Comparison of ENCODE assay signal across 8 cellular contexts in the genomic region with DNA sequence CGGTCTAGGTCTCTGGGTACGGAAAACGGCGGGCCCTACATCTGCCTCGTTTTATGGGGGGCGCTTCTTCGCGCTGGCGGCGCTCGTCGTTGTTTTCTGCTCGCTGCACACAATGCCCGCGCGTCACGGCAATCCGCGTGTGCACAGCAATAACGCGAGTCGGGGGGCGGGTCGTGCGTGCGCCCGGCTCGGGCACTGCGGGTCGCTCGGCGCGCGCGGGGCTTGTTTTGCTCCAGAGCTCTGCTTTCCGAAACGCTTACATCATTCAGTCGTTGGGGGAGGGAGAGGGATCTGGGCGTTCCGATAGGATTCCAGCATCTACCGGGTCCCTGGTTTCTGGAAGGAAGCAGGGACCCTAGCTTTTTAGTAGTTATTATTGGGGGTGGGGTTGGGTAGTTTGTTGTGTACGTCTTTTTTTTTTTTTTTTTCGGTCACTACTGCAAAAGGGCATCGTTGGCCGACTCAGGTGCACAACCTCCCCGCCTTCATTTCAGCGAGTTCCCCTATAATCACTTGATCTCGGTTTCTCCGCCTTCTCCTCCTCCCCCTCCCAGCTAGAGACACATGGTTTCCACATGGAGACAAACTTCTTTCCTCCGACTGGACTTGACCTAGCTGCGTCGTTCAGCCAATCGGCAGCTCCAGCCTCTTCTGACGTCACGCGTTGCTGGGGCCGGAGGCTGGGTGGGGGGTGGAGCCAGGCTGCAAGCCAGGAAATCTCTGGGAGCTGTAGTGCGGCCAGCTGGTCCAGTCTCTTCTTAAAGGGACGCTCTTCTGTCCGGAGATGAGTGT. TPM values are rescaled to one million over a fixed set of nuclear protein-coding genes. Genes with fewer than 3 reads are reported as not detected.
DNase-seq lines count a peak whose midpoint lies in the region; ATAC-seq and TF ChIP-seq lines count a peak whose summit lies in the region.

No MANE protein-coding gene starts in this region.

- H3K27ac ChIP-seq in caudate nucleus (ENCODE audit: low read depth, low read length): peak overlapping the region; percentile 99
- H3K27ac ChIP-seq in skin epidermis: peak overlapping the region; percentile 62 to 97 (median 87)

- no peaks in the 10 kb centered on the region for H3K9me3 Mint-ChIP-seq in activated B cell treated with CpG ODN at 0.5 μM for 24 hours

- H3K27ac Mint-ChIP-seq in activated B cell treated with CpG ODN at 0.5 μM for 24 hours: peak overlapping the region; percentile 79

- intact Hi-C loops in activated B cell treated with CpG ODN at 0.5 μM for 24 hours (cut with micrococcal nuclease): loop anchor here (1.0 to 5.0 kb wide), 7 partner anchors 15 to 709 kb away; partner anchors contain the start of gene ADD3

- CTCF ChIA-PET in activated B cell treated with CpG ODN at 0.5 μM for 24 hours (lab: Charles Lee): interaction anchor here (1.5 to 6.0 kb wide), 5 partner anchors 10 to 73 kb away, joined by 3 to 42 read pairs (median 17); no protein-coding TSS in a partner anchor

- H3K36me3 Mint-ChIP-seq in activated B cell treated with CpG ODN at 0.5 μM for 24 hours (ENCODE audit: low read depth): peaks cover 2% of the 10 kb centered on the region

- peaks cover 55% of the 10 kb centered on the region for H3K4me1 Mint-ChIP-seq in activated B cell treated with CpG ODN at 0.5 μM for 24 hours

- H3K4me3 Mint-ChIP-seq in activated B cell treated with CpG ODN at 0.5 μM for 24 hours: peak overlapping the region; percentile 87

- ATAC-seq in GM19023 (IDR thresholded peaks at IDR 0.05; ENCODE audit: unreplicated experiment) (peak; percentile 67), HG03280 (IDR thresholded peaks at IDR 0.05; ENCODE audit: unreplicated experiment) (peak; percentile 72), activated B cell treated with CpG ODN at 0.5 μM for 24 hours (ENCODE audit: low read depth) (peak; percentile 73)

- DNase-seq in AG08395 (ENCODE audit: low spot score) (peak; percentile 100), NCI-H345 (lab: John Stamatoyannopoulos, UW) (peak; percentile 92), activated B cell treated with CpG ODN at 0.5 μM for 24 hours (peak; percentile 84), caudate nucleus (lab: John Stamatoyannopoulos, UW) (peak; percentile 71 to 100 (median 98)), iPS-NIHi7 (ENCODE audit: extremely low spot score) (peak; percentile 98)

- no peak for TF ChIP-seq CTCF in activated B cell treated with CpG ODN at 0.5 μM for 24 hours (IDR thresholded peaks at IDR 0.05)

- POLR2A ChIA-PET in activated B cell treated with CpG ODN at 0.5 μM for 24 hours (lab: Charles Lee): interaction anchor here (0.5 to 7.6 kb wide), 20 partner anchors 10 to 734 kb away, joined by 3 to 64 read pairs (median 6); partner anchors contain the start of genes SMNDC1 and XPNPEP1

- peaks cover 2% of the 10 kb centered on the region for H3K27me3 Mint-ChIP-seq in activated B cell treated with CpG ODN at 0.5 μM for 24 hours

- peak overlapping the region; percentile 59 to 77 (median 74) for H3K4me3 ChIP-seq in skin epidermis

RNA-seq across cellular contexts. Expression of gene MXI1, which starts 3.5 kb away (rescaled TPM):
- 8.2 and 8.5 TPM in 2 replicates for total RNA-seq in activated B cell treated with CpG ODN at 0.5 μM for 24 hours

Comparison
In these comparisons a context has a peak if more than half of its experiments do, and no peak if none do; other contexts are left out.
1. Peak in every context shown above with its lines: DNase-seq, ATAC-seq, H3K4me3 ChIP-seq and H3K27ac ChIP-seq.